8 cellular contexts compared by ENCODE assay signal in the genomic region with DNA sequence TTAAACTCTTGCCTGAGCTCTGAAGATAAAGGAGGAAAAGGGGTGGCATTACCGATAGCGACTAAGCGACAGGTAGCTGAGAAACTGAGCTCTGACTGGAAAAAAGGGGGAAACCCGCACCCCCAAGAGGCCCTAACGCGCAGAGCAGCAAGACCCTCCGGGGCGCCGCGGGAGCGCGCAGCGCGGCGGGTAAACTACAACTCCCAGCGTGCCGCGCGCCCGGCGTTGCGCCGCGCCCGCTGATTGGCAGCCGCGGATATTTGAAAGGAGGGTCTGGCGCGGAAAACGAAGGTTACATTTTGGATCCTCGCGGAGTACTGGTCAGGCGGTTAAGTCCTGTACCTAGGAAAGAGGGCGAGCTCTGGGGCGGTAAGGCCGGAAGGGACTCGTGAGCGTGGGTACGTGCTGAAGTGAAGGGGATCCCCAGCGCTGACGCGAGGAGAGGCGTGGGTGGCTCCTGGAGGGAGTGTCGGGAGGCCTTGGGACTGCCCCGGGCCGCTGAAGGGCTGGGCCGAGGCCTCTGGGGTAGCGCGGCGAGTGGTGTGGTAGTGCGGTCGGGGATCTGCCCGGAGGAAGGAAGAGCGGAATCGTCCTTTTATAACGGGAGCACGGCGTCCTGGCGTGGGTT. TPM values are rescaled to one million over a fixed set of nuclear protein-coding genes. Genes with fewer than 3 reads are reported as not detected.
DNase-seq lines count a peak whose midpoint lies in the region; ATAC-seq and TF ChIP-seq lines count a peak whose summit lies in the region.

Gene ESPL1, plus strand, starts transcription at position 291 of the 628 bp plus-strand sequence. CDS start 468 bp downstream, outside the sequence.

- H3K27ac ChIP-seq in endodermal cell (ENCODE audit: low read depth, low read length) = no peak within 1 kb of the TSS

- POLR2A ChIA-PET in activated CD8-positive, alpha-beta memory T cell treated with anti-CD3 and anti-CD28 coated beads for 36 hours (lab: Charles Lee) = interaction anchor here (0.6 to 2.5 kb wide), 3 partner anchors 48 to 203 kb away, joined by 4 to 19 read pairs (median 10); no protein-coding TSS in a partner anchor

- 0% methylated on average over 31 to 59 of the region's 59 CpGs for WGBS in endodermal cell (ENCODE audit: insufficient coverage in 1 of 2, insufficient read length in 1 of 2), 2 experiments

- peaks cover 9% of the 10 kb centered on the region for H3K4me1 ChIP-seq in endodermal cell (ENCODE audit: control insufficient read depth, insufficient read depth, low read length)

- TF ChIP-seq CTCF in endodermal cell (conservative IDR thresholded peaks at IDR 0.05) = peak; percentile 64

- H3K9me3 Mint-ChIP-seq in endodermal cell = no peaks in the 10 kb centered on the region

- H3K36me3 Mint-ChIP-seq in endodermal cell (ENCODE audit: low read depth) = peaks cover 15% of the 10 kb centered on the region

- ATAC-seq in GM19395 (IDR thresholded peaks at IDR 0.05; ENCODE audit: unreplicated experiment) (peak; percentile 83), HG03521 (IDR thresholded peaks at IDR 0.05; ENCODE audit: unreplicated experiment) (peak; percentile 76)

- no peaks in the 10 kb centered on the region for H3K27me3 ChIP-seq in endodermal cell (ENCODE audit: control insufficient read depth, insufficient read depth, low read length, poor library complexity, severe bottlenecking)

- peak within 1 kb of the TSS; percentile 94 for H3K4me3 Mint-ChIP-seq in endodermal cell

- H3K9ac ChIP-seq in endodermal cell (ENCODE audit: extremely low read depth, low read length, poor library complexity, severe bottlenecking) = peak within 1 kb of the TSS; percentile 63

- DNase-seq in CMK (ENCODE audit: low read depth) (peak; percentile 82), NOMO-1 (lab: John Stamatoyannopoulos, UW; ENCODE audit: unreplicated experiment in 2 of 2) (peak; percentile 76 to 82), endodermal cell (peak; percentile 96), midbrain (lab: John Stamatoyannopoulos, UW) (peak; percentile 71)
- peak; percentile 82 to 83 for DNase-seq in stimulated activated CD8-positive, alpha-beta memory T cell treated with anti-CD3 and anti-CD28 coated beads, Interleukin-2, amount 100 ng/mL, for 48 hours (ENCODE audit: low read depth in 2 of 2)

- peaks cover 8% of the 10 kb centered on the region for H3K4me1 Mint-ChIP-seq in endodermal cell

- peak within 1 kb of the TSS; percentile 95 for H3K27ac Mint-ChIP-seq in endodermal cell

- H3K9me3 ChIP-seq in endodermal cell (ENCODE audit: control insufficient read depth, low read length) = no peaks in the 10 kb centered on the region

- no peaks in the 10 kb centered on the region for H3K27me3 Mint-ChIP-seq in endodermal cell (ENCODE audit: insufficient read depth)

- peak within 1 kb of the TSS; percentile 95 for H3K4me3 ChIP-seq in endodermal cell (ENCODE audit: low read length)

- H3K36me3 ChIP-seq in endodermal cell (ENCODE audit: control insufficient read depth, insufficient read depth, low read length) = no peaks in the 10 kb centered on the region

- CTCF ChIA-PET in activated CD8-positive, alpha-beta memory T cell treated with anti-CD3 and anti-CD28 coated beads for 36 hours (lab: Charles Lee) = interaction anchor here (0.6 to 9.3 kb wide), 15 partner anchors 13 to 373 kb away, joined by 3 to 107 read pairs (median 3); partner anchors contain the start of genes AAAS and SP1

RNA-seq across cellular contexts. Expression of gene ESPL1, which starts in this region (rescaled TPM):
- total RNA-seq in activated CD8-positive, alpha-beta memory T cell treated with anti-CD3 and anti-CD28 coated beads for 36 hours = 10 to 100 TPM; 59.6 to 60.9 TPM
- 10 to 100 TPM; 33.3 to 50.7 TPM for total RNA-seq in endodermal cell
- polyA plus RNA-seq in endodermal cell (2013, experiment 1 of 2) = 33.8 TPM
- polyA plus RNA-seq in endodermal cell (2013, experiment 2 of 2) = 34.2 TPM
